ENCODE assay signal across 10 cellular contexts in genomic region chr4:3438847-3439180, GRCh38. TPM values are rescaled to one million over a fixed set of nuclear protein-coding genes. Genes with fewer than 3 reads are reported as not detected.
"Had no signal": no experiment of that assay in that cellular context is flagged by ENCODE, and none has a peak within 500 bp of the region (broad histone marks: within the 10 kb centered on the region; RNA-seq: fewer than 3 reads in every experiment).

No MANE protein-coding gene starts in this region.

- H3K27me3 Mint-ChIP-seq: IgD-negative memory B cell had no signal

- H3K9me3 Mint-ChIP-seq: GM23338, IgD-negative memory B cell had no signal

- ATAC-seq: GM23338, HCT116, HepG2 had no signal

- H3K4me3 Mint-ChIP-seq: GM23338, IgD-negative memory B cell had no signal

- H3K4me1 Mint-ChIP-seq: IgD-negative memory B cell had no signal

- H3K27ac ChIP-seq: HL-60, KMS-11 had no signal

- DNase-seq: H7, KBM-7 had no signal

- H3K36me3 ChIP-seq: HAP-1 had no signal

- H3K27ac Mint-ChIP-seq: GM23338, IgD-negative memory B cell had no signal

- H3K4me3 ChIP-seq: GM23338, HAP-1 had no signal

- H3K9me3 ChIP-seq: HAP-1 had no signal

- H3K4me1 ChIP-seq: HAP-1 had no signal

RNA-seq across cellular contexts. Expression of gene HGFAC, which starts 3.0 kb away (rescaled TPM):
- total RNA-seq: HT1080 had no signal

RNA-seq across cellular contexts. Expression of gene DOK7, which starts 24.3 kb away (rescaled TPM):
- total RNA-seq: HT1080 had no signal
